Comparison of ENCODE assay signal across 1 cellular context in genomic region chr11:2796508-2797180, GRCh38.
TF ChIP-seq lines count a peak whose summit lies in the region.

No MANE protein-coding gene starts in this region.

TF ChIP-seq in SK-N-SH, 30 proteins besides CTCF, POLR2A, EP300 and RAD21:
- TF ChIP-seq NRF1 (IDR thresholded peaks at IDR 0.05; ENCODE audit: low read depth, low read length) (no peak), GABPA (IDR thresholded peaks at IDR 0.05; ENCODE audit: low read depth) (no peak), MAX (IDR thresholded peaks at IDR 0.05; ENCODE audit: low read depth) (no peak), FOXM1 (IDR thresholded peaks at IDR 0.05; ENCODE audit: low read depth) (no peak), RXRA (IDR thresholded peaks at IDR 0.05; ENCODE audit: borderline replicate concordance, low read depth) (no peak), MXI1 (IDR thresholded peaks at IDR 0.05; ENCODE audit: low read depth, low read length) (no peak), REST (IDR thresholded peaks at IDR 0.05; ENCODE audit: low read depth, low read length) (no peak), TCF12 (IDR thresholded peaks at IDR 0.05) (no peak), GATA2 (CRISPR knock-in tag; IDR thresholded peaks at IDR 0.05) (no peak), YY1 (IDR thresholded peaks at IDR 0.05; ENCODE audit: low read depth) (no peak), MEF2A (IDR thresholded peaks at IDR 0.05; ENCODE audit: borderline replicate concordance, low read depth) (no peak), FOXJ3 (CRISPR knock-in tag; IDR thresholded peaks at IDR 0.05) (no peak), CHD2 (IDR thresholded peaks at IDR 0.05; ENCODE audit: low read length, partially characterized antibody) (no peak), PBX3 (IDR thresholded peaks at IDR 0.05) (no peak), ELF1 (IDR thresholded peaks at IDR 0.05) (no peak), RFX5 (IDR thresholded peaks at IDR 0.05; ENCODE audit: low read length) (no peak), IRF3 (IDR thresholded peaks at IDR 0.05; ENCODE audit: low read depth, low read length) (no peak), SMC3 (IDR thresholded peaks at IDR 0.05; ENCODE audit: low read depth, low read length) (no peak), ZBTB33 (IDR thresholded peaks at IDR 0.05; ENCODE audit: borderline replicate concordance, low read depth) (no peak)
